ENCODE assay signal across 1 cellular context in the genomic region with DNA sequence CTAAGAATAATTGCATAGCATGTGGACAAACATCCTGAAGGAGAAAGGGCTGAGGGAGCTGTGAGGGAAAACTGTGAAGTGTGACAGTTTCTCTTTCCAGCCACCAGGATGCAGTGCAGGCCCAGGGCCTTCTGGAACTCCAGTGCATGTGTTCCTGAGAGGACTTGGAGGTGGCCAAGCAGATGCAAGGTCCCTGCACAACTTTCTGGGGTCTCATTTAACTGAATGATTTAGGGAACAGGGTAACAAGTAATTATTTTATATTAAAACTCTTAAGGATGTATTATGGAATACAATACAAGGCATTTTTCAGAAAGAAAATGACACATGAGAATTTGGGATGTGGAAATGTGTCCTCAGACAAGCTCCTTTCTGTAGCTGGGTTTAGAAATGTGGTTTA.
TF ChIP-seq lines count a peak whose summit lies in the region.

No MANE protein-coding gene starts in this region.

TF ChIP-seq in GM23338, 12 proteins besides CTCF, POLR2A, EP300 and RAD21 (continued from another document):
- TF ChIP-seq, protein P1, sequence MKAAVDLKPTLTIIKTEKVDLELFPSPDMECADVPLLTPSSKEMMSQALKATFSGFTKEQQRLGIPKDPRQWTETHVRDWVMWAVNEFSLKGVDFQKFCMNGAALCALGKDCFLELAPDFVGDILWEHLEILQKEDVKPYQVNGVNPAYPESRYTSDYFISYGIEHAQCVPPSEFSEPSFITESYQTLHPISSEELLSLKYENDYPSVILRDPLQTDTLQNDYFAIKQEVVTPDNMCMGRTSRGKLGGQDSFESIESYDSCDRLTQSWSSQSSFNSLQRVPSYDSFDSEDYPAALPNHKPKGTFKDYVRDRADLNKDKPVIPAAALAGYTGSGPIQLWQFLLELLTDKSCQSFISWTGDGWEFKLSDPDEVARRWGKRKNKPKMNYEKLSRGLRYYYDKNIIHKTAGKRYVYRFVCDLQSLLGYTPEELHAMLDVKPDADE (IDR thresholded peaks at IDR 0.05) = no peak
- TF ChIP-seq NANOG (IDR thresholded peaks at IDR 0.05; ENCODE audit: borderline replicate concordance) (no peak), EZH2phosphoT487 (IDR thresholded peaks at IDR 0.05; ENCODE audit: unreplicated experiment) (no peak), CREB1 (CRISPR knock-in tag; IDR thresholded peaks at IDR 0.05; ENCODE audit: low read depth) (no peak)
TF ChIP-seq in GM23338: peak in this region for 0.
